In the genomic region with DNA sequence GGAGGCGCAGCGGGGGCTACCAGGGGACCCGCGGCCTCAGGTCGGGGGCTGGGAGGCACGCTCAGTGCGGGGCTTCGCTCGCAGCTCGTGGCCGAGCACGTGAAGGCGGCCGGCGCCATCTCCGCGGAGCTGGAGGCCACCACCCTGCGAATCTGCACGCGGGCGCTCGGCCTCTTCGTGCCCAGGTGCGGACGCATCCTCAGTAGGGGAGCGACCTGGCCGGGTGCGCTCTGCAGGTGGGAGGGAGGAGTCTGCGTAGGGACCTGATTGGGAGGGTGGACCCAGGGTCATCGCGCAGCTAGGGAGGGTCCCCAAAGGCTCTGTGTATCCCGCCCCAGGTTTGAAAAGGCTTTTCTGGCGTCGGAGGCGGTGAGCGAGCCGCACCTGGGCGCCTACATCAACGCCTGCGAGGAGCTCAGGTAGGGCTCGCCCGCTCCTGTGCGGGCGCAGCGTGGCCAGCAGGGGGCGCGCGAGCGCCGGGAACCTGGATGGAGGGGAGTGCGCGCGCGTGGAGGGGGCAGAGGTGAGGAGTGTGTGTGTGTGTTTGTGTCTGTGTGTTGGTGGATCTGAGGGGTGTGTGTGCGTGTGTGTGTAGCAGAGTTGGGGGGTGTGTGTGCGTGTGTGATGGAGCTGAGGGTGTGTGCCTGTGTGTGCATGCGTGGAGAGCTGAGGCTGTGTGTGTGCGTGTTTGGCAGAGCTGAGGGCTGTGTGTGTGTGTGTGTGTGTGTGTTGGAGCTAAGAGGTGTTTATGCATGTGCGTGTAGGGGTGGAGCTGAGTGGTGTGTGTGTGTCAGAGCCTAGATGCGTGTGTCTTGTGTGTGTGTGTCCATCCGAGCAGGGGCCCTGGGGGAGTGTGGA, we compare ENCODE assay signal across 1 cellular context.
TF ChIP-seq lines count a peak whose summit lies in the region.

No MANE protein-coding gene starts in this region.

TF ChIP-seq in K562, 482 proteins besides CTCF, POLR2A, EP300 and RAD21 (continued from another document and continues in another):
- TF ChIP-seq, protein P1, sequence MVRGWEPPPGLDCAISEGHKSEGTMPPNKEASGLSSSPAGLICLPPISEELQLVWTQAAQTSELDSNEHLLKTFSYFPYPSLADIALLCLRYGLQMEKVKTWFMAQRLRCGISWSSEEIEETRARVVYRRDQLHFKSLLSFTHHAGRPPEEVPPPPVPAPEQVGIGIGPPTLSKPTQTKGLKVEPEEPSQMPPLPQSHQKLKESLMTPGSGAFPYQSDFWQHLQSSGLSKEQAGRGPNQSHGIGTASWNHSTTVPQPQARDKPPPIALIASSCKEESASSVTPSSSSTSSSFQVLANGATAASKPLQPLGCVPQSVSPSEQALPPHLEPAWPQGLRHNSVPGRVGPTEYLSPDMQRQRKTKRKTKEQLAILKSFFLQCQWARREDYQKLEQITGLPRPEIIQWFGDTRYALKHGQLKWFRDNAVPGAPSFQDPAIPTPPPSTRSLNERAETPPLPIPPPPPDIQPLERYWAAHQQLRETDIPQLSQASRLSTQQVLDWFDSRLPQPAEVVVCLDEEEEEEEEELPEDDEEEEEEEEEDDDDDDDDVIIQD (CRISPR knock-in tag; IDR thresholded peaks at IDR 0.05) = no peak
- TF ChIP-seq ZNF3 (CRISPR knock-in tag; IDR thresholded peaks at IDR 0.05) (no peak), PML (IDR thresholded peaks at IDR 0.05; ENCODE audit: low read length) (no peak), MYBL2 (IDR thresholded peaks at IDR 0.05; ENCODE audit: low read depth) (no peak), MYBL2 (CRISPR knock-in tag; IDR thresholded peaks at IDR 0.05; ENCODE audit: borderline replicate concordance) (no peak), MYC (IDR thresholded peaks at IDR 0.05; ENCODE audit: low read depth, low read length) (peak; percentile 65), MYC (CRISPR knock-in tag; IDR thresholded peaks at IDR 0.05; ENCODE audit: borderline replicate concordance, low read depth) (no peak), TOE1 (IDR thresholded peaks at IDR 0.05; ENCODE audit: borderline replicate concordance) (peak; percentile 83), TOE1 (CRISPR knock-in tag; IDR thresholded peaks at IDR 0.05; ENCODE audit: borderline replicate concordance, low read depth) (no peak), JUNB (CRISPR knock-in tag; conservative IDR thresholded peaks at IDR 0.05) (no peak), ZNF23 (CRISPR knock-in tag; IDR thresholded peaks at IDR 0.05) (no peak), NCOA2 (IDR thresholded peaks at IDR 0.05; ENCODE audit: partially characterized antibody in 2 of 2) (no peak), GTF2A2 (tag; IDR thresholded peaks at IDR 0.05) (no peak)
- TF ChIP-seq, protein P2, sequence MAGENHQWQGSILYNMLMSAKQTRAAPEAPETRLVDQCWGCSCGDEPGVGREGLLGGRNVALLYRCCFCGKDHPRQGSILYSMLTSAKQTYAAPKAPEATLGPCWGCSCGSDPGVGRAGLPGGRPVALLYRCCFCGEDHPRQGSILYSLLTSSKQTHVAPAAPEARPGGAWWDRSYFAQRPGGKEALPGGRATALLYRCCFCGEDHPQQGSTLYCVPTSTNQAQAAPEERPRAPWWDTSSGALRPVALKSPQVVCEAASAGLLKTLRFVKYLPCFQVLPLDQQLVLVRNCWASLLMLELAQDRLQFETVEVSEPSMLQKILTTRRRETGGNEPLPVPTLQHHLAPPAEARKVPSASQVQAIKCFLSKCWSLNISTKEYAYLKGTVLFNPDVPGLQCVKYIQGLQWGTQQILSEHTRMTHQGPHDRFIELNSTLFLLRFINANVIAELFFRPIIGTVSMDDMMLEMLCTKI (IDR thresholded peaks at IDR 0.05; ENCODE audit: partially characterized antibody) = no peak
- TF ChIP-seq, protein P3, sequence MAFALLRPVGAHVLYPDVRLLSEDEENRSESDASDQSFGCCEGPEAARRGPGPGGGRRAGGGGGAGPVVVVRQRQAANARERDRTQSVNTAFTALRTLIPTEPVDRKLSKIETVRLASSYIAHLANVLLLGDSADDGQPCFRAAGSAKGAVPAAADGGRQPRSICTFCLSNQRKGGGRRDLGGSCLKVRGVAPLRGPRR (CRISPR knock-in tag; IDR thresholded peaks at IDR 0.05) = no peak
- TF ChIP-seq, protein P4, sequence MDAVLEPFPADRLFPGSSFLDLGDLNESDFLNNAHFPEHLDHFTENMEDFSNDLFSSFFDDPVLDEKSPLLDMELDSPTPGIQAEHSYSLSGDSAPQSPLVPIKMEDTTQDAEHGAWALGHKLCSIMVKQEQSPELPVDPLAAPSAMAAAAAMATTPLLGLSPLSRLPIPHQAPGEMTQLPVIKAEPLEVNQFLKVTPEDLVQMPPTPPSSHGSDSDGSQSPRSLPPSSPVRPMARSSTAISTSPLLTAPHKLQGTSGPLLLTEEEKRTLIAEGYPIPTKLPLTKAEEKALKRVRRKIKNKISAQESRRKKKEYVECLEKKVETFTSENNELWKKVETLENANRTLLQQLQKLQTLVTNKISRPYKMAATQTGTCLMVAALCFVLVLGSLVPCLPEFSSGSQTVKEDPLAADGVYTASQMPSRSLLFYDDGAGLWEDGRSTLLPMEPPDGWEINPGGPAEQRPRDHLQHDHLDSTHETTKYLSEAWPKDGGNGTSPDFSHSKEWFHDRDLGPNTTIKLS (IDR thresholded peaks at IDR 0.05; ENCODE audit: borderline replicate concordance, low read depth) = no peak
- TF ChIP-seq, protein P5, sequence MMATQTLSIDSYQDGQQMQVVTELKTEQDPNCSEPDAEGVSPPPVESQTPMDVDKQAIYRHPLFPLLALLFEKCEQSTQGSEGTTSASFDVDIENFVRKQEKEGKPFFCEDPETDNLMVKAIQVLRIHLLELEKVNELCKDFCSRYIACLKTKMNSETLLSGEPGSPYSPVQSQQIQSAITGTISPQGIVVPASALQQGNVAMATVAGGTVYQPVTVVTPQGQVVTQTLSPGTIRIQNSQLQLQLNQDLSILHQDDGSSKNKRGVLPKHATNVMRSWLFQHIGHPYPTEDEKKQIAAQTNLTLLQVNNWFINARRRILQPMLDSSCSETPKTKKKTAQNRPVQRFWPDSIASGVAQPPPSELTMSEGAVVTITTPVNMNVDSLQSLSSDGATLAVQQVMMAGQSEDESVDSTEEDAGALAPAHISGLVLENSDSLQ (IDR thresholded peaks at IDR 0.05) = peak; percentile 22; the same call in 1 of the 2 replicates
- TF ChIP-seq, protein P6, sequence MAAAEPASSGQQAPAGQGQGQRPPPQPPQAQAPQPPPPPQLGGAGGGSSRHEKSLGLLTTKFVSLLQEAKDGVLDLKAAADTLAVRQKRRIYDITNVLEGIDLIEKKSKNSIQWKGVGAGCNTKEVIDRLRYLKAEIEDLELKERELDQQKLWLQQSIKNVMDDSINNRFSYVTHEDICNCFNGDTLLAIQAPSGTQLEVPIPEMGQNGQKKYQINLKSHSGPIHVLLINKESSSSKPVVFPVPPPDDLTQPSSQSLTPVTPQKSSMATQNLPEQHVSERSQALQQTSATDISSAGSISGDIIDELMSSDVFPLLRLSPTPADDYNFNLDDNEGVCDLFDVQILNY (CRISPR knock-in tag; IDR thresholded peaks at IDR 0.05) = no peak
- TF ChIP-seq, protein P7, sequence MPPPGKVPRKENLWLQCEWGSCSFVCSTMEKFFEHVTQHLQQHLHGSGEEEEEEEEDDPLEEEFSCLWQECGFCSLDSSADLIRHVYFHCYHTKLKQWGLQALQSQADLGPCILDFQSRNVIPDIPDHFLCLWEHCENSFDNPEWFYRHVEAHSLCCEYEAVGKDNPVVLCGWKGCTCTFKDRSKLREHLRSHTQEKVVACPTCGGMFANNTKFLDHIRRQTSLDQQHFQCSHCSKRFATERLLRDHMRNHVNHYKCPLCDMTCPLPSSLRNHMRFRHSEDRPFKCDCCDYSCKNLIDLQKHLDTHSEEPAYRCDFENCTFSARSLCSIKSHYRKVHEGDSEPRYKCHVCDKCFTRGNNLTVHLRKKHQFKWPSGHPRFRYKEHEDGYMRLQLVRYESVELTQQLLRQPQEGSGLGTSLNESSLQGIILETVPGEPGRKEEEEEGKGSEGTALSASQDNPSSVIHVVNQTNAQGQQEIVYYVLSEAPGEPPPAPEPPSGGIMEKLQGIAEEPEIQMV (tag; conservative IDR thresholded peaks at IDR 0.05; ENCODE audit: low read depth) = no peak
- TF ChIP-seq, protein P8, sequence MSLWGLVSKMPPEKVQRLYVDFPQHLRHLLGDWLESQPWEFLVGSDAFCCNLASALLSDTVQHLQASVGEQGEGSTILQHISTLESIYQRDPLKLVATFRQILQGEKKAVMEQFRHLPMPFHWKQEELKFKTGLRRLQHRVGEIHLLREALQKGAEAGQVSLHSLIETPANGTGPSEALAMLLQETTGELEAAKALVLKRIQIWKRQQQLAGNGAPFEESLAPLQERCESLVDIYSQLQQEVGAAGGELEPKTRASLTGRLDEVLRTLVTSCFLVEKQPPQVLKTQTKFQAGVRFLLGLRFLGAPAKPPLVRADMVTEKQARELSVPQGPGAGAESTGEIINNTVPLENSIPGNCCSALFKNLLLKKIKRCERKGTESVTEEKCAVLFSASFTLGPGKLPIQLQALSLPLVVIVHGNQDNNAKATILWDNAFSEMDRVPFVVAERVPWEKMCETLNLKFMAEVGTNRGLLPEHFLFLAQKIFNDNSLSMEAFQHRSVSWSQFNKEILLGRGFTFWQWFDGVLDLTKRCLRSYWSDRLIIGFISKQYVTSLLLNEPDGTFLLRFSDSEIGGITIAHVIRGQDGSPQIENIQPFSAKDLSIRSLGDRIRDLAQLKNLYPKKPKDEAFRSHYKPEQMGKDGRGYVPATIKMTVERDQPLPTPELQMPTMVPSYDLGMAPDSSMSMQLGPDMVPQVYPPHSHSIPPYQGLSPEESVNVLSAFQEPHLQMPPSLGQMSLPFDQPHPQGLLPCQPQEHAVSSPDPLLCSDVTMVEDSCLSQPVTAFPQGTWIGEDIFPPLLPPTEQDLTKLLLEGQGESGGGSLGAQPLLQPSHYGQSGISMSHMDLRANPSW (CRISPR knock-in tag; IDR thresholded peaks at IDR 0.05) = no peak
- TF ChIP-seq, protein P9, sequence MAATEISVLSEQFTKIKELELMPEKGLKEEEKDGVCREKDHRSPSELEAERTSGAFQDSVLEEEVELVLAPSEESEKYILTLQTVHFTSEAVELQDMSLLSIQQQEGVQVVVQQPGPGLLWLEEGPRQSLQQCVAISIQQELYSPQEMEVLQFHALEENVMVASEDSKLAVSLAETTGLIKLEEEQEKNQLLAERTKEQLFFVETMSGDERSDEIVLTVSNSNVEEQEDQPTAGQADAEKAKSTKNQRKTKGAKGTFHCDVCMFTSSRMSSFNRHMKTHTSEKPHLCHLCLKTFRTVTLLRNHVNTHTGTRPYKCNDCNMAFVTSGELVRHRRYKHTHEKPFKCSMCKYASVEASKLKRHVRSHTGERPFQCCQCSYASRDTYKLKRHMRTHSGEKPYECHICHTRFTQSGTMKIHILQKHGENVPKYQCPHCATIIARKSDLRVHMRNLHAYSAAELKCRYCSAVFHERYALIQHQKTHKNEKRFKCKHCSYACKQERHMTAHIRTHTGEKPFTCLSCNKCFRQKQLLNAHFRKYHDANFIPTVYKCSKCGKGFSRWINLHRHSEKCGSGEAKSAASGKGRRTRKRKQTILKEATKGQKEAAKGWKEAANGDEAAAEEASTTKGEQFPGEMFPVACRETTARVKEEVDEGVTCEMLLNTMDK (IDR thresholded peaks at IDR 0.05; ENCODE audit: borderline replicate concordance, insufficient read depth, low read depth, low read length, poor library complexity, severe bottlenecking) = peak; percentile 43
- TF ChIP-seq, protein P10, sequence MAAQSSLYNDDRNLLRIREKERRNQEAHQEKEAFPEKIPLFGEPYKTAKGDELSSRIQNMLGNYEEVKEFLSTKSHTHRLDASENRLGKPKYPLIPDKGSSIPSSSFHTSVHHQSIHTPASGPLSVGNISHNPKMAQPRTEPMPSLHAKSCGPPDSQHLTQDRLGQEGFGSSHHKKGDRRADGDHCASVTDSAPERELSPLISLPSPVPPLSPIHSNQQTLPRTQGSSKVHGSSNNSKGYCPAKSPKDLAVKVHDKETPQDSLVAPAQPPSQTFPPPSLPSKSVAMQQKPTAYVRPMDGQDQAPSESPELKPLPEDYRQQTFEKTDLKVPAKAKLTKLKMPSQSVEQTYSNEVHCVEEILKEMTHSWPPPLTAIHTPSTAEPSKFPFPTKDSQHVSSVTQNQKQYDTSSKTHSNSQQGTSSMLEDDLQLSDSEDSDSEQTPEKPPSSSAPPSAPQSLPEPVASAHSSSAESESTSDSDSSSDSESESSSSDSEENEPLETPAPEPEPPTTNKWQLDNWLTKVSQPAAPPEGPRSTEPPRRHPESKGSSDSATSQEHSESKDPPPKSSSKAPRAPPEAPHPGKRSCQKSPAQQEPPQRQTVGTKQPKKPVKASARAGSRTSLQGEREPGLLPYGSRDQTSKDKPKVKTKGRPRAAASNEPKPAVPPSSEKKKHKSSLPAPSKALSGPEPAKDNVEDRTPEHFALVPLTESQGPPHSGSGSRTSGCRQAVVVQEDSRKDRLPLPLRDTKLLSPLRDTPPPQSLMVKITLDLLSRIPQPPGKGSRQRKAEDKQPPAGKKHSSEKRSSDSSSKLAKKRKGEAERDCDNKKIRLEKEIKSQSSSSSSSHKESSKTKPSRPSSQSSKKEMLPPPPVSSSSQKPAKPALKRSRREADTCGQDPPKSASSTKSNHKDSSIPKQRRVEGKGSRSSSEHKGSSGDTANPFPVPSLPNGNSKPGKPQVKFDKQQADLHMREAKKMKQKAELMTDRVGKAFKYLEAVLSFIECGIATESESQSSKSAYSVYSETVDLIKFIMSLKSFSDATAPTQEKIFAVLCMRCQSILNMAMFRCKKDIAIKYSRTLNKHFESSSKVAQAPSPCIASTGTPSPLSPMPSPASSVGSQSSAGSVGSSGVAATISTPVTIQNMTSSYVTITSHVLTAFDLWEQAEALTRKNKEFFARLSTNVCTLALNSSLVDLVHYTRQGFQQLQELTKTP (IDR thresholded peaks at IDR 0.05; ENCODE audit: low read depth in 1 of 2, partially characterized antibody in 2 of 2) = peak in 1 of 2 experiments; percentile 68
- TF ChIP-seq, protein P11, sequence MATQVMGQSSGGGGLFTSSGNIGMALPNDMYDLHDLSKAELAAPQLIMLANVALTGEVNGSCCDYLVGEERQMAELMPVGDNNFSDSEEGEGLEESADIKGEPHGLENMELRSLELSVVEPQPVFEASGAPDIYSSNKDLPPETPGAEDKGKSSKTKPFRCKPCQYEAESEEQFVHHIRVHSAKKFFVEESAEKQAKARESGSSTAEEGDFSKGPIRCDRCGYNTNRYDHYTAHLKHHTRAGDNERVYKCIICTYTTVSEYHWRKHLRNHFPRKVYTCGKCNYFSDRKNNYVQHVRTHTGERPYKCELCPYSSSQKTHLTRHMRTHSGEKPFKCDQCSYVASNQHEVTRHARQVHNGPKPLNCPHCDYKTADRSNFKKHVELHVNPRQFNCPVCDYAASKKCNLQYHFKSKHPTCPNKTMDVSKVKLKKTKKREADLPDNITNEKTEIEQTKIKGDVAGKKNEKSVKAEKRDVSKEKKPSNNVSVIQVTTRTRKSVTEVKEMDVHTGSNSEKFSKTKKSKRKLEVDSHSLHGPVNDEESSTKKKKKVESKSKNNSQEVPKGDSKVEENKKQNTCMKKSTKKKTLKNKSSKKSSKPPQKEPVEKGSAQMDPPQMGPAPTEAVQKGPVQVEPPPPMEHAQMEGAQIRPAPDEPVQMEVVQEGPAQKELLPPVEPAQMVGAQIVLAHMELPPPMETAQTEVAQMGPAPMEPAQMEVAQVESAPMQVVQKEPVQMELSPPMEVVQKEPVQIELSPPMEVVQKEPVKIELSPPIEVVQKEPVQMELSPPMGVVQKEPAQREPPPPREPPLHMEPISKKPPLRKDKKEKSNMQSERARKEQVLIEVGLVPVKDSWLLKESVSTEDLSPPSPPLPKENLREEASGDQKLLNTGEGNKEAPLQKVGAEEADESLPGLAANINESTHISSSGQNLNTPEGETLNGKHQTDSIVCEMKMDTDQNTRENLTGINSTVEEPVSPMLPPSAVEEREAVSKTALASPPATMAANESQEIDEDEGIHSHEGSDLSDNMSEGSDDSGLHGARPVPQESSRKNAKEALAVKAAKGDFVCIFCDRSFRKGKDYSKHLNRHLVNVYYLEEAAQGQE (CRISPR knock-in tag; IDR thresholded peaks at IDR 0.05; ENCODE audit: low read depth) = no peak
